ENCODE assay signal across 18 cellular contexts in genomic region chr7:50208335-50208982, GRCh38.
A peak's percentile ranks its signal among the peaks of the same experiment; 100 is the strongest.
DNase-seq lines count a peak whose midpoint lies in the region; ATAC-seq and TF ChIP-seq lines count a peak whose summit lies in the region.
"Had no signal": no experiment of that assay in that cellular context is flagged by ENCODE, and none has a peak within 500 bp of the region (broad histone marks: within the 10 kb centered on the region; RNA-seq: fewer than 3 reads in every experiment).

No MANE protein-coding gene starts in this region.

- CTCF ChIA-PET in CD4-positive, alpha-beta T cell (lab: Charles Lee), result no interaction called here

- H3K4me3 ChIP-seq in endodermal cell (ENCODE audit: low read length), result no peak overlapping the region
- H3K4me3 ChIP-seq: body of pancreas, skin epidermis had no signal

- POLR2A ChIA-PET in CD4-positive, alpha-beta T cell (lab: Charles Lee), result interaction anchor here (0.7 to 7.1 kb wide), 6 partner anchors 17 to 161 kb away, joined by 3 to 271 read pairs (median 32); partner anchors contain the start of gene IKZF1

- no peak for ATAC-seq in CD4-positive, alpha-beta T cell (ENCODE audit: poor library complexity)
- ATAC-seq: body of pancreas, Panc1, SK-N-SH treated with all-trans-retinoic acid at 6 μM for 48 hours had no signal

- intact Hi-C loops in CD4-positive, alpha-beta T cell (cut with DNase I, micrococcal nuclease), result no loop called here

- TF ChIP-seq CTCF in CD4-positive, alpha-beta T cell (IDR thresholded peaks at IDR 0.05), result peak; percentile 20
- TF ChIP-seq CTCF in endodermal cell (conservative IDR thresholded peaks at IDR 0.05) (no peak), chondrocyte (IDR thresholded peaks at IDR 0.05) (no peak), endothelial cell (IDR thresholded peaks at IDR 0.05; ENCODE audit: unreplicated experiment) (no peak)

- H3K36me3 Mint-ChIP-seq in CD4-positive, alpha-beta T cell (ENCODE audit: low read depth), result no peaks in the 10 kb centered on the region
- H3K36me3 Mint-ChIP-seq in endodermal cell (ENCODE audit: low read depth) (no peaks in the 10 kb centered on the region), chondrocyte (ENCODE audit: low read depth) (no peaks in the 10 kb centered on the region), endothelial cell (ENCODE audit: low read depth, unreplicated experiment) (no peaks in the 10 kb centered on the region)

- no peak overlapping the region for H3K9ac ChIP-seq in endodermal cell (ENCODE audit: extremely low read depth, low read length, poor library complexity, severe bottlenecking)
- H3K9ac ChIP-seq: parathyroid adenoma had no signal

- no peaks in the 10 kb centered on the region for H3K27me3 ChIP-seq in CD4-positive, alpha-beta T cell (ENCODE audit: control insufficient read depth, insufficient read depth, low read length)
- H3K27me3 ChIP-seq in endodermal cell (ENCODE audit: control insufficient read depth, insufficient read depth, low read length, poor library complexity, severe bottlenecking), result no peaks in the 10 kb centered on the region
- H3K27me3 ChIP-seq: body of pancreas had no signal

- peaks cover 94% of the 10 kb centered on the region for H3K4me1 Mint-ChIP-seq in CD4-positive, alpha-beta T cell (ENCODE audit: low read depth)
- no peaks in the 10 kb centered on the region for H3K4me1 Mint-ChIP-seq in endodermal cell
- no peaks in the 10 kb centered on the region for H3K4me1 Mint-ChIP-seq in chondrocyte (ENCODE audit: low read depth)
- H3K4me1 Mint-ChIP-seq in endothelial cell (ENCODE audit: unreplicated experiment), result peaks cover 4% of the 10 kb centered on the region

- H3K36me3 ChIP-seq in endodermal cell (ENCODE audit: control insufficient read depth, insufficient read depth, low read length), result no peaks in the 10 kb centered on the region

- no peaks in the 10 kb centered on the region for H3K4me1 ChIP-seq in endodermal cell (ENCODE audit: control insufficient read depth, insufficient read depth, low read length)
- H3K4me1 ChIP-seq: body of pancreas, parathyroid adenoma had no signal

- no peaks in the 10 kb centered on the region for H3K9me3 Mint-ChIP-seq in CD4-positive, alpha-beta T cell
- H3K9me3 Mint-ChIP-seq in endodermal cell, result no peaks in the 10 kb centered on the region
- no peaks in the 10 kb centered on the region for H3K9me3 Mint-ChIP-seq in chondrocyte (ENCODE audit: low read depth)
- H3K9me3 Mint-ChIP-seq in endothelial cell (ENCODE audit: unreplicated experiment), result no peaks in the 10 kb centered on the region

- H3K4me3 Mint-ChIP-seq in CD4-positive, alpha-beta T cell, result peak overlapping the region; percentile 31
- H3K4me3 Mint-ChIP-seq in endodermal cell, result no peak overlapping the region
- no peak overlapping the region for H3K4me3 Mint-ChIP-seq in chondrocyte (ENCODE audit: unreplicated experiment)
- no peak overlapping the region for H3K4me3 Mint-ChIP-seq in endothelial cell (ENCODE audit: unreplicated experiment)
- H3K4me3 Mint-ChIP-seq: HFFc6 had no signal

- DNase-seq in activated CD4-positive, alpha-beta T cell treated with anti-CD3 and anti-CD28 coated beads for 48 hours, result peak; percentile 63
- no peak for DNase-seq in activated CD4-positive, alpha-beta T cell treated with anti-CD3 and anti-CD28 coated beads for 1 hour
- no peak for DNase-seq in CD4-positive, alpha-beta T cell
- DNase-seq in activated CD4-positive, alpha-beta T cell treated with anti-CD3 and anti-CD28 coated beads, Interleukin-2, amount 50 U/mL, for 48 hours, result peak; percentile 49 to 62
- DNase-seq in endodermal cell, result peak; percentile 26
- no peak for DNase-seq in amniotic stem cell (lab: John Stamatoyannopoulos, UW)
- DNase-seq in chondrocyte (ENCODE audit: low spot score), result no peak
- no peak for DNase-seq in endothelial cell (ENCODE audit: low spot score)
- DNase-seq: body of pancreas, cortex of kidney, EL, HFFc6, NCI-H2107, NCI-H69 had no signal

- H3K9me3 ChIP-seq in CD4-positive, alpha-beta T cell (ENCODE audit: control insufficient read depth, low read length), result no peaks in the 10 kb centered on the region
- H3K9me3 ChIP-seq in endodermal cell (ENCODE audit: control insufficient read depth, low read length), result no peaks in the 10 kb centered on the region
- H3K9me3 ChIP-seq: body of pancreas had no signal

- H3K27ac Mint-ChIP-seq in CD4-positive, alpha-beta T cell, result peak overlapping the region; percentile 92
- H3K27ac Mint-ChIP-seq in endodermal cell, result no peak overlapping the region
- H3K27ac Mint-ChIP-seq in chondrocyte (ENCODE audit: unreplicated experiment), result no peak overlapping the region
- H3K27ac Mint-ChIP-seq in endothelial cell (ENCODE audit: unreplicated experiment), result no peak overlapping the region
- H3K27ac Mint-ChIP-seq: HFFc6 had no signal

- H3K27me3 Mint-ChIP-seq in CD4-positive, alpha-beta T cell, result no peaks in the 10 kb centered on the region
- H3K27me3 Mint-ChIP-seq in endodermal cell (ENCODE audit: insufficient read depth), result no peaks in the 10 kb centered on the region
- H3K27me3 Mint-ChIP-seq in chondrocyte (ENCODE audit: low read depth), result peaks cover 18% of the 10 kb centered on the region
- peaks cover 9% of the 10 kb centered on the region for H3K27me3 Mint-ChIP-seq in endothelial cell (ENCODE audit: unreplicated experiment)

- no peak overlapping the region for H3K27ac ChIP-seq in CD4-positive, alpha-beta T cell (ENCODE audit: low read depth, low read length)
- H3K27ac ChIP-seq in endodermal cell (ENCODE audit: low read depth, low read length), result no peak overlapping the region
- H3K27ac ChIP-seq: body of pancreas, parathyroid adenoma had no signal

- WGBS in endodermal cell (ENCODE audit: insufficient coverage in 1 of 2, insufficient read length in 1 of 2), 2 experiments, result 86 to 92% methylated on average over 5 of the region's 5 CpGs

Comparison
In these comparisons a context has a peak if more than half of its experiments do, and no peak if none do; other contexts are left out.
1. DNase-seq: peak in activated CD4-positive, alpha-beta T cell treated with anti-CD3 and anti-CD28 coated beads for 48 hours (single experiment), activated CD4-positive, alpha-beta T cell treated with anti-CD3 and anti-CD28 coated beads, Interleukin-2, amount 50 U/mL, for 48 hours (2 of 2) and endodermal cell (single experiment); none in activated CD4-positive, alpha-beta T cell treated with anti-CD3 and anti-CD28 coated beads for 1 hour (single experiment), CD4-positive, alpha-beta T cell (0 of 10), amniotic stem cell (single experiment), chondrocyte (single experiment) and endothelial cell (single experiment).